In the genomic region with DNA sequence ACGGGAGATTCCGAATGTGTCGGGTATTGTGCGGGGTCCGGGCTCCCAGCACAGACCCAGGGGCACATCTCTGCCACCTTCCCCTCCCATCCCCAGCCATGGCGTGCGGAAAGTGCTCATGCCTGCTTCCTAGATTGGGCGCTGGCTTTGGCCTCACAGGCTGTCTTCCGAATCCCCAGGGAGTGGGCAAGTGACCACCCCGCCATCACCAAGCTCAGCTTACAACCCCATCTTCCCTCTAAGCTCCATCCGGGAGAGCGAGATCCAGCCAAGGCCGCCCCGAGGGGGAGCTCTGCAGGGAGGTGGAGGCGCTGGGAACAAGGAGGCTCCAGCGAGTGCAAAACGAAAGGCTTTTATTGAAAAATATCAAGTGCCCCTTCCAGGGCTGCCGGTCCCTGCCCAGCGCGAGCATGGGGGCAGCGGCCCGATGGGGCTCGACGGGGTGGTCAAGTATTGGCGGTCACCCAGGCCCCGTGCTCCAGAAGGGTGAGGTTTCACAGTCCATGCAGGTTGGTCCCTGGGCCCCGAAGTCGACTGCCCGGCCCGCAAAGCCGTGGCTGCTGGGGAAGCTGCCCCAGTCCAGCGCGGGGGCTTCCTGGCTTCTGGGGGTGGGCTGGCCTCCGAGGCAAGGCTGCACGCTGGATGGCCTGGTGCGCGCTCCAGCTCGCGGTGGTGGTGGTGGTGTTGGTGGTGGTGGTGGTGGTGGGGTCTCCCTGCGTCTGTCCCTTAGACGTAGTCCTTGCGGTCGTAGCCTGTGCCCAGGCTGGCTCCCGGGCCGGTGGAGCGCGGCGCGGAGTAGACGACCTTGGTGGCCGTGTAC, we compare ENCODE assay signal across 1 cellular context.
TF ChIP-seq lines count a peak whose summit lies in the region.

No MANE protein-coding gene starts in this region.

TF ChIP-seq in WTC11, 78 proteins besides CTCF, POLR2A, EP300 and RAD21 (continued from another document):
- no peak for TF ChIP-seq AR (CRISPR knock-in tag; IDR thresholded peaks at IDR 0.05)
- TF ChIP-seq ATF1 (CRISPR knock-in tag; IDR thresholded peaks at IDR 0.05): no peak
- TF ChIP-seq, protein P1, sequence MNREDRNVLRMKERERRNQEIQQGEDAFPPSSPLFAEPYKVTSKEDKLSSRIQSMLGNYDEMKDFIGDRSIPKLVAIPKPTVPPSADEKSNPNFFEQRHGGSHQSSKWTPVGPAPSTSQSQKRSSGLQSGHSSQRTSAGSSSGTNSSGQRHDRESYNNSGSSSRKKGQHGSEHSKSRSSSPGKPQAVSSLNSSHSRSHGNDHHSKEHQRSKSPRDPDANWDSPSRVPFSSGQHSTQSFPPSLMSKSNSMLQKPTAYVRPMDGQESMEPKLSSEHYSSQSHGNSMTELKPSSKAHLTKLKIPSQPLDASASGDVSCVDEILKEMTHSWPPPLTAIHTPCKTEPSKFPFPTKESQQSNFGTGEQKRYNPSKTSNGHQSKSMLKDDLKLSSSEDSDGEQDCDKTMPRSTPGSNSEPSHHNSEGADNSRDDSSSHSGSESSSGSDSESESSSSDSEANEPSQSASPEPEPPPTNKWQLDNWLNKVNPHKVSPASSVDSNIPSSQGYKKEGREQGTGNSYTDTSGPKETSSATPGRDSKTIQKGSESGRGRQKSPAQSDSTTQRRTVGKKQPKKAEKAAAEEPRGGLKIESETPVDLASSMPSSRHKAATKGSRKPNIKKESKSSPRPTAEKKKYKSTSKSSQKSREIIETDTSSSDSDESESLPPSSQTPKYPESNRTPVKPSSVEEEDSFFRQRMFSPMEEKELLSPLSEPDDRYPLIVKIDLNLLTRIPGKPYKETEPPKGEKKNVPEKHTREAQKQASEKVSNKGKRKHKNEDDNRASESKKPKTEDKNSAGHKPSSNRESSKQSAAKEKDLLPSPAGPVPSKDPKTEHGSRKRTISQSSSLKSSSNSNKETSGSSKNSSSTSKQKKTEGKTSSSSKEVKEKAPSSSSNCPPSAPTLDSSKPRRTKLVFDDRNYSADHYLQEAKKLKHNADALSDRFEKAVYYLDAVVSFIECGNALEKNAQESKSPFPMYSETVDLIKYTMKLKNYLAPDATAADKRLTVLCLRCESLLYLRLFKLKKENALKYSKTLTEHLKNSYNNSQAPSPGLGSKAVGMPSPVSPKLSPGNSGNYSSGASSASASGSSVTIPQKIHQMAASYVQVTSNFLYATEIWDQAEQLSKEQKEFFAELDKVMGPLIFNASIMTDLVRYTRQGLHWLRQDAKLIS (CRISPR knock-in tag; IDR thresholded peaks at IDR 0.05; ENCODE audit: borderline replicate concordance): no peak
- TF ChIP-seq ZNF232 (CRISPR knock-in tag; IDR thresholded peaks at IDR 0.05): no peak
- TF ChIP-seq, protein P2, sequence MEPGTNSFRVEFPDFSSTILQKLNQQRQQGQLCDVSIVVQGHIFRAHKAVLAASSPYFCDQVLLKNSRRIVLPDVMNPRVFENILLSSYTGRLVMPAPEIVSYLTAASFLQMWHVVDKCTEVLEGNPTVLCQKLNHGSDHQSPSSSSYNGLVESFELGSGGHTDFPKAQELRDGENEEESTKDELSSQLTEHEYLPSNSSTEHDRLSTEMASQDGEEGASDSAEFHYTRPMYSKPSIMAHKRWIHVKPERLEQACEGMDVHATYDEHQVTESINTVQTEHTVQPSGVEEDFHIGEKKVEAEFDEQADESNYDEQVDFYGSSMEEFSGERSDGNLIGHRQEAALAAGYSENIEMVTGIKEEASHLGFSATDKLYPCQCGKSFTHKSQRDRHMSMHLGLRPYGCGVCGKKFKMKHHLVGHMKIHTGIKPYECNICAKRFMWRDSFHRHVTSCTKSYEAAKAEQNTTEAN (CRISPR knock-in tag; IDR thresholded peaks at IDR 0.05): no peak
- no peak for TF ChIP-seq ATF3 (CRISPR knock-in tag; conservative IDR thresholded peaks at IDR 0.05)
- TF ChIP-seq NFATC4 (CRISPR knock-in tag; IDR thresholded peaks at IDR 0.05): no peak
- TF ChIP-seq ZNF219 (CRISPR knock-in tag; IDR thresholded peaks at IDR 0.05; ENCODE audit: borderline replicate concordance): no peak
- no peak for TF ChIP-seq JAZF1 (CRISPR knock-in tag; IDR thresholded peaks at IDR 0.05)
- no peak for TF ChIP-seq ZNF425 (CRISPR knock-in tag; conservative IDR thresholded peaks at IDR 0.05)
- no peak for TF ChIP-seq CREB1 (CRISPR knock-in tag; IDR thresholded peaks at IDR 0.05)
- no peak for TF ChIP-seq GTF2I (CRISPR knock-in tag; conservative IDR thresholded peaks at IDR 0.05)
- no peak for TF ChIP-seq FOXK1 (CRISPR knock-in tag; IDR thresholded peaks at IDR 0.05)
